Comparison of ENCODE assay signal across 8 cellular contexts in the genomic region with DNA sequence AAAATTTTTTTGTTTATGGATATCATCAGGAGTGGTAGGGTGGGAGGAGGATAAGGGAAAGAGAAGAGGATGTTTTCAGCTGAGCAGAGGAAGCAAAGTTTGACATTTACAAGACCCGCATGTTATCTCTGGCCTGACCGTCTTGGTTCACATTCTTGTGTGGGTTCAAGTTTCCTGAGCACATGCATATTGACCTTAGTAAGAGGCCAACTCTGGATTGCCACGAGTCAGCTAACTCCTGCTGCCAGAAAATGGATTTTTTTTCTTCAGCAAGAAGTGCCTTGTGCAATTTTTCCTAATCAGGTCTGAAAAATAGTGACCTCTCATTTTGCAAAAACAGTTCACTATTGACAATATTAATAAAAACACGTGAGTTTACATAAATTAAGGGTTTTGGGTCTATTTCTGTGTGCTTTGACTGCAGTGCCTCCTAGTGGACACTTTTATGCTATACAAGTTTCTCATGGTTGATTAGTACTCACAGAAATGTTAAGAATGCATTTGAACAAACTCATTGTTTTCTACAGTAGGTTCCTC. TPM values are rescaled to one million over a fixed set of nuclear protein-coding genes. Genes with fewer than 3 reads are reported as not detected.
DNase-seq lines count a peak whose midpoint lies in the region; ATAC-seq and TF ChIP-seq lines count a peak whose summit lies in the region.

No MANE protein-coding gene starts in this region.

- peak overlapping the region; percentile 62 for H3K4me2 ChIP-seq in HCT116 (ENCODE audit: low read length)

- no peak for TF ChIP-seq POLR2A in HCT116 (IDR thresholded peaks at IDR 0.05; ENCODE audit: borderline replicate concordance, extremely low read depth, insufficient read depth, insufficient read length)
- no peak for TF ChIP-seq POLR2A in upper lobe of left lung (IDR thresholded peaks at IDR 0.05)

- POLR2A ChIA-PET in HCT116 (lab: Charles Lee): interaction anchor here (0.8 to 1.4 kb wide), 2 partner anchors 254 to 399 kb away, joined by 3 to 4 read pairs; partner anchors contain the start of gene MYO10

- peak; percentile 36 for ATAC-seq in HCT116
- peak; percentile 61 to 76 for ATAC-seq in upper lobe of left lung (ENCODE audit: low FRiP score in 2 of 2)
- no peak for ATAC-seq in activated CD4-positive, CD25-positive, alpha-beta regulatory T cell treated with anti-CD3 and anti-CD28 coated beads, Interleukin-2, amount 50 U/mL, for 24 hours

- H3K9me3 ChIP-seq in HCT116 (ENCODE audit: control insufficient read depth in 1 of 2, insufficient read depth in 1 of 2, low read depth in 1 of 2, low read length in 2 of 2): no peaks in the 10 kb centered on the region
- no peaks in the 10 kb centered on the region for H3K9me3 ChIP-seq in upper lobe of left lung

- DNase-seq in DMS114 treated with DMSO at 0.1 percent for 48 hours (lab: John Stamatoyannopoulos, UW; ENCODE audit: unreplicated experiment) (peak; percentile 32), HCT116 (ENCODE audit: low read depth, low spot score) (peak; percentile 46), NCI-H748 (lab: John Stamatoyannopoulos, UW; ENCODE audit: unreplicated experiment) (peak; percentile 64), brain microvascular endothelial cell (peak; percentile 76), kidney tubule cell (ENCODE audit: low spot score) (peak; percentile 70), upper lobe of left lung (no peak)
- DNase-seq in stimulated activated CD4-positive, alpha-beta T cell treated with anti-CD3 and anti-CD28 coated beads, Interleukin-4, amount 100 ng/mL, for 4 hours: no peak

- no peaks in the 10 kb centered on the region for H3K9me2 ChIP-seq in HCT116 (ENCODE audit: insufficient read depth)

- RAD21 ChIA-PET in HCT116 (lab: Charles Lee; ENCODE audit: low non-redundant PET in 1 of 2, low total read pairs in 2 of 2, uncharacterized antibody in 2 of 2, unreplicated experiment in 2 of 2): interaction anchor here (0.8 to 1.6 kb wide), 4 partner anchors 396 to 638 kb away, joined by 3 to 5 read pairs (median 4); no protein-coding TSS in a partner anchor

- H2AFZ ChIP-seq in HCT116 (ENCODE audit: low read depth, low read length, poor library complexity, severe bottlenecking): peak overlapping the region; percentile 63

- H3K79me2 ChIP-seq in HCT116 (ENCODE audit: insufficient read depth, low read length): no peaks in the 10 kb centered on the region

- H3K27ac ChIP-seq in HCT116 (ENCODE audit: low read depth, low read length): no peak overlapping the region
- H3K27ac ChIP-seq in brain microvascular endothelial cell: peak overlapping the region; percentile 70
- peak overlapping the region in 2 of 4 donors; percentile 25 to 42 for H3K27ac ChIP-seq in upper lobe of left lung

- 2 to 3% methylated on average over 4 of the region's 4 CpGs for WGBS in upper lobe of left lung, 2 donors

- TF ChIP-seq RAD21 in HCT116 (IDR thresholded peaks at IDR 0.05; ENCODE audit: low read depth): peak; percentile 77

- peak; percentile 67 to 92 (median 75); a peak in 5 of 6 replicates for TF ChIP-seq CTCF in HCT116 (IDR thresholded peaks at IDR 0.05 in 2 of 3, conservative IDR thresholded peaks at IDR 0.05 in 1 of 3; ENCODE audit: borderline replicate concordance in 1 of 3, insufficient read depth in 1 of 3, low read depth in 2 of 3, low read length in 2 of 3)
- peak; percentile 65 for TF ChIP-seq CTCF in brain microvascular endothelial cell (IDR thresholded peaks at IDR 0.05; ENCODE audit: low read depth, low read length, missing control alignments)
- TF ChIP-seq CTCF in upper lobe of left lung (IDR thresholded peaks at IDR 0.05): peak; percentile 63 to 84 (median 72)

- no TSS peak for BruUV-seq in HCT116 (replicated peaks; lab: Mats Ljungman, UMichigan)

- H3K36me3 ChIP-seq in HCT116 (ENCODE audit: control insufficient read depth in 1 of 2, insufficient read depth in 2 of 2, low read length in 2 of 2) (no peaks in the 10 kb centered on the region), brain microvascular endothelial cell (replicated peaks) (no peaks in the 10 kb centered on the region), upper lobe of left lung (no peaks in the 10 kb centered on the region)

- in situ Hi-C loops in brain microvascular endothelial cell (cut with HindIII; ENCODE audit: low pct_ligation_motif_present, low sequenced_read_pairs): loop anchor here (25.0 kb wide), 2 partner anchors 253 to 403 kb away; partner anchors contain the start of gene MYO10

- H3K4me1 ChIP-seq in HCT116 (ENCODE audit: control insufficient read depth in 1 of 2, insufficient read depth in 2 of 2, low read length in 2 of 2) (peaks cover 4 to 14% of the 10 kb centered on the region in 2 experiments), upper lobe of left lung (peaks cover 6 to 20% (median 19%) of the 10 kb centered on the region in 4 donors)

- H3K4me3 ChIP-seq in HCT116 (replicated peaks in 1 of 2; ENCODE audit: low read depth in 1 of 2, low read length in 2 of 2) (no peak overlapping the region), brain microvascular endothelial cell (ENCODE audit: low read depth, low read length) (no peak overlapping the region), upper lobe of left lung (no peak overlapping the region)

- H4K20me1 ChIP-seq in HCT116 (ENCODE audit: insufficient read depth): no peaks in the 10 kb centered on the region

- H3K9ac ChIP-seq in HCT116 (ENCODE audit: low read length): no peak overlapping the region

- intact Hi-C loops in HCT116 (cut with micrococcal nuclease): loop anchor here (1.0 kb wide), 3 partner anchors 399 to 510 kb away; no protein-coding TSS in a partner anchor

- H3K27me3 ChIP-seq in HCT116 (ENCODE audit: insufficient read depth, low read length): no peaks in the 10 kb centered on the region
- no peaks in the 10 kb centered on the region for H3K27me3 ChIP-seq in brain microvascular endothelial cell (replicated peaks)
- no peaks in the 10 kb centered on the region for H3K27me3 ChIP-seq in upper lobe of left lung

- no peak for TF ChIP-seq EP300 in upper lobe of left lung (IDR thresholded peaks at IDR 0.05)

- CTCF ChIA-PET in HCT116 (lab: Charles Lee): interaction anchor here (0.6 to 3.8 kb wide), 33 partner anchors 9 to 730 kb away, joined by 3 to 39 read pairs (median 4); partner anchors contain the start of gene MYO10

TF ChIP-seq in HCT116, 20 proteins besides CTCF, POLR2A, EP300 and RAD21:
- TF ChIP-seq YY1 (IDR thresholded peaks at IDR 0.05; ENCODE audit: extremely low read depth, insufficient replicate concordance, low read depth, low read length) (no peak), MAX (IDR thresholded peaks at IDR 0.05) (no peak), TCF7L2 (IDR thresholded peaks at IDR 0.05; ENCODE audit: borderline replicate concordance, extremely low read depth, insufficient read depth, insufficient read length) (no peak), CEBPB (IDR thresholded peaks at IDR 0.05; ENCODE audit: low read depth) (no peak), SRF (IDR thresholded peaks at IDR 0.05; ENCODE audit: low read depth) (no peak), SP1 (IDR thresholded peaks at IDR 0.05; ENCODE audit: low read depth) (no peak), FOSL1 (IDR thresholded peaks at IDR 0.05; ENCODE audit: low read depth) (no peak)
- TF ChIP-seq, protein P1, sequence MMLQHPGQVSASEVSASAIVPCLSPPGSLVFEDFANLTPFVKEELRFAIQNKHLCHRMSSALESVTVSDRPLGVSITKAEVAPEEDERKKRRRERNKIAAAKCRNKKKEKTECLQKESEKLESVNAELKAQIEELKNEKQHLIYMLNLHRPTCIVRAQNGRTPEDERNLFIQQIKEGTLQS (IDR thresholded peaks at IDR 0.05): no peak

RNA-seq across cellular contexts. Expression of gene BASP1, which starts 27.1 kb away (rescaled TPM):
- 0.34 TPM for total RNA-seq in HCT116 (2021; ENCODE audit: unreplicated experiment)
- polyA plus RNA-seq in HCT116 (2012): 0.06 TPM in 1 of 2 replicates, not detected in the other
- 10 to 100 TPM; 19.8 to 78.7 (median 32.9) TPM for total RNA-seq in upper lobe of left lung

Comparison
In these comparisons a context has a peak if more than half of its experiments do, and no peak if none do; other contexts are left out.
1. DNase-seq: peak in DMS114 treated with DMSO at 0.1 percent for 48 hours (single experiment), HCT116 (single experiment), NCI-H748 (single experiment), brain microvascular endothelial cell (single experiment) and kidney tubule cell (single experiment); none in upper lobe of left lung (0 of 2) and stimulated activated CD4-positive, alpha-beta T cell treated with anti-CD3 and anti-CD28 coated beads, Interleukin-4, amount 100 ng/mL, for 4 hours (0 of 2).
2. ATAC-seq: peak in HCT116 (single experiment) and upper lobe of left lung (2 of 2); none in activated CD4-positive, CD25-positive, alpha-beta regulatory T cell treated with anti-CD3 and anti-CD28 coated beads, Interleukin-2, amount 50 U/mL, for 24 hours (0 of 2).
3. RNA of gene BASP1, which starts 27.1 kb away (total RNA-seq): 19.8 to 78.7 TPM in upper lobe of left lung; 0.34 TPM in HCT116 (single experiment); every median in the first group is over 10 times any median in the second.
4. Peak in every context shown above with its lines, with median percentiles within 50 percentile points of each other: CTCF ChIP-seq.